Comparison of ENCODE assay signal across 3 cellular contexts in genomic region chr10:95916039-95916438, GRCh38. TPM values are rescaled to one million over a fixed set of nuclear protein-coding genes. Genes with fewer than 3 reads are reported as not detected.
"Had no signal": no experiment of that assay in that cellular context is flagged by ENCODE, and none has a peak within 500 bp of the region (broad histone marks: within the 10 kb centered on the region; RNA-seq: fewer than 3 reads in every experiment).

No MANE protein-coding gene starts in this region.

RNA-seq across cellular contexts. Expression of gene CC2D2B, which starts 8.3 kb away (rescaled TPM):
- total RNA-seq: activated CD4-positive, alpha-beta T cell treated with anti-CD3 and anti-CD28 coated beads, Interleukin-2, amount 10 ng/mL, durations not matched to agents 24 days and 14 days; activated CD4-positive, alpha-beta T cell treated with anti-CD3 and anti-CD28 coated beads, Interleukin-2, amount 10 ng/mL, durations not matched to agents 7 days and 5 days; activated CD8-positive, alpha-beta memory T cell treated with anti-CD3 and anti-CD28 coated beads for 36 hours had no signal
